In the genomic region with DNA sequence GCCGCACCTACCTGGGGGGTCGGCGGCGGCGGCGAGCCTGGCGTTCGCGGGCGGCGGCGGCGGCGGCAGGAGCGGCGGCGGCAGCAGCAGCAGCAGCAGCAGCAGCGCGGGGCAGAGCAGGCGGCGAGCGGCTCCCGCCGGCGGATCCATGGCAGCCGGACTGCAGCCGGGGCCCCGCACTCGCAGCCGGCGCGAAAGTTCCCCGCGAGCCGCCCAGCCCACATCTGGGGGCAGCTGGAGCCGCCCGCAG, we compare ENCODE assay signal across 3 cellular contexts.
TF ChIP-seq lines count a peak whose summit lies in the region.

No MANE protein-coding gene starts in this region.

TF ChIP-seq in A549, 52 proteins besides CTCF, POLR2A, EP300 and RAD21:
- TF ChIP-seq RCOR1 (IDR thresholded peaks at IDR 0.05; ENCODE audit: low read depth, low read length) (no peak), EHF (CRISPR knock-in tag; IDR thresholded peaks at IDR 0.05) (no peak), ESRRA (IDR thresholded peaks at IDR 0.05; ENCODE audit: borderline replicate concordance, low read length) (no peak)

TF ChIP-seq in HCT116, 20 proteins besides CTCF, POLR2A, EP300 and RAD21:
- TF ChIP-seq SP1 (IDR thresholded peaks at IDR 0.05; ENCODE audit: low read depth) (no peak), CEBPB (IDR thresholded peaks at IDR 0.05; ENCODE audit: low read depth) (no peak), EZH2 (IDR thresholded peaks at IDR 0.05) (no peak)

TF ChIP-seq in H1, 55 proteins besides CTCF, POLR2A, EP300 and RAD21:
- TF ChIP-seq RBBP5 (IDR thresholded peaks at IDR 0.05; ENCODE audit: borderline replicate concordance, low read depth, low read length), result peak; percentile 1; the same call in 1 of the 2 replicates
- peak; percentile 20 for TF ChIP-seq KDM4A (IDR thresholded peaks at IDR 0.05; ENCODE audit: low read depth, low read length, severe bottlenecking)
- no peak for TF ChIP-seq EGR1 (IDR thresholded peaks at IDR 0.05; ENCODE audit: borderline replicate concordance, low read depth, low read length)
